In genomic region chr1:176682830-176683229, GRCh38 we compare ENCODE assay signal across 33 cellular contexts.
A peak's percentile ranks its signal among the peaks of the same experiment; 100 is the strongest.
DNase-seq lines count a peak whose midpoint lies in the region; ATAC-seq, FAIRE-seq and TF ChIP-seq lines count a peak whose summit lies in the region.
"Had no signal": no experiment of that assay in that cellular context is flagged by ENCODE, and none has a peak within 500 bp of the region (broad histone marks: within the 10 kb centered on the region; RNA-seq: fewer than 3 reads in every experiment).

No MANE protein-coding gene starts in this region.

- H3K4me2 ChIP-seq in A549 (no peak overlapping the region), GM23338 (no peak overlapping the region)
- H3K4me2 ChIP-seq: BLaER1; BLaER1 treated with 17β-estradiol and CSF1 and Interleukin-3, amounts not matched to agents 10 nM and 100 nM had no signal

- H3K36me3 Mint-ChIP-seq in glutamatergic neuron (ENCODE audit: unreplicated experiment) = no peaks in the 10 kb centered on the region
- no peaks in the 10 kb centered on the region for H3K36me3 Mint-ChIP-seq in GM23338 (ENCODE audit: low read depth)
- H3K36me3 Mint-ChIP-seq: CD14-positive monocyte; CD4-positive, alpha-beta memory T cell; CD4-positive, CD25-positive, alpha-beta regulatory T cell; CD8-positive, alpha-beta memory T cell; CD8-positive, alpha-beta T cell had no signal

- no peak for ATAC-seq in A549
- ATAC-seq in GM23338 = no peak
- ATAC-seq: CD8-positive, alpha-beta T cell had no signal

- H3K36me3 ChIP-seq in HEK293 (ENCODE audit: control insufficient read depth in 2 of 2, insufficient read depth in 1 of 2, low read length in 2 of 2) = no peaks in the 10 kb centered on the region
- H3K36me3 ChIP-seq in GM23338 (ENCODE audit: insufficient read depth) = no peaks in the 10 kb centered on the region
- H3K36me3 ChIP-seq: BE2C; BLaER1; BLaER1 treated with 17β-estradiol and CSF1 and Interleukin-3, amounts not matched to agents 10 nM and 100 nM had no signal

- no peaks in the 10 kb centered on the region for H3K79me2 ChIP-seq in GM23338 (replicated peaks; ENCODE audit: insufficient read depth)

- peaks cover 5% of the 10 kb centered on the region; the same call in 1 of the 2 replicates for H3K9me2 ChIP-seq in GM23338 (ENCODE audit: insufficient read depth)

- TF ChIP-seq EP300 in A549 (IDR thresholded peaks at IDR 0.05) = no peak

- H3K9me3 Mint-ChIP-seq in glutamatergic neuron (ENCODE audit: unreplicated experiment) (peaks cover 3% of the 10 kb centered on the region), GM23338 (no peaks in the 10 kb centered on the region)
- H3K9me3 Mint-ChIP-seq: CD4-positive, alpha-beta memory T cell; CD8-positive, alpha-beta T cell had no signal

- H3K27ac Mint-ChIP-seq in glutamatergic neuron (ENCODE audit: unreplicated experiment) = peak overlapping the region; percentile 10
- no peak overlapping the region for H3K27ac Mint-ChIP-seq in GM23338
- H3K27ac Mint-ChIP-seq: B cell; CD14-positive monocyte; CD4-positive, alpha-beta memory T cell; CD4-positive, alpha-beta T cell; CD4-positive, CD25-positive, alpha-beta regulatory T cell; CD8-positive, alpha-beta T cell had no signal

- TF ChIP-seq CTCF in A549 (IDR thresholded peaks at IDR 0.05) (no peak), HEK293 (tag by site-specific recombination; IDR thresholded peaks at IDR 0.05) (no peak), glutamatergic neuron (IDR thresholded peaks at IDR 0.05; ENCODE audit: partially characterized antibody, unreplicated experiment) (no peak), GM23338 (conservative IDR thresholded peaks at IDR 0.05; ENCODE audit: low read depth in 2 of 2) (no peak)

- POLR2A ChIA-PET in A549 (lab: Yijun Ruan, JAX) (no interaction called here), HEK293 (lab: Yijun Ruan, JAX) (no interaction called here)

- no peak overlapping the region for H3K4me3 Mint-ChIP-seq in glutamatergic neuron (ENCODE audit: unreplicated experiment)
- no peak overlapping the region for H3K4me3 Mint-ChIP-seq in GM23338
- H3K4me3 Mint-ChIP-seq: B cell; CD14-positive monocyte; CD4-positive, alpha-beta memory T cell; CD4-positive, alpha-beta T cell; CD4-positive, CD25-positive, alpha-beta regulatory T cell; CD8-positive, alpha-beta T cell had no signal

- H3K4me3 ChIP-seq in A549 (no peak overlapping the region), HEK293 (ENCODE audit: low read depth, low read length) (no peak overlapping the region), GM23338 (no peak overlapping the region)
- H3K4me3 ChIP-seq: BLaER1; BLaER1 treated with 17β-estradiol and CSF1 and Interleukin-3, amounts not matched to agents 10 nM and 100 nM had no signal

- H4K20me1 ChIP-seq in GM23338 (replicated peaks; ENCODE audit: insufficient read depth) = no peaks in the 10 kb centered on the region
- H4K20me1 ChIP-seq: BLaER1; BLaER1 treated with 17β-estradiol and CSF1 and Interleukin-3, amounts not matched to agents 10 nM and 100 nM had no signal

- FAIRE-seq in A549 (lab: Jason Lieb, UNC) = no peak
- FAIRE-seq: A204.1 had no signal

- WGBS in A549 (ENCODE audit: missing lambda C conversion rate) = 0% methylated on average over 1 of the region's 1 CpG

- no peak overlapping the region for H3K27ac ChIP-seq in A549
- no peak overlapping the region for H3K27ac ChIP-seq in HEK293 (ENCODE audit: extremely low read depth, low read depth, low read length)
- H3K27ac ChIP-seq in GM23338 (ENCODE audit: low read depth) = no peak overlapping the region
- H3K27ac ChIP-seq: 22Rv1; BLaER1; BLaER1 treated with 17β-estradiol and CSF1 and Interleukin-3, amounts not matched to agents 10 nM and 100 nM; C4-2B had no signal

- peaks cover 7% of the 10 kb centered on the region for H3K4me1 Mint-ChIP-seq in glutamatergic neuron (ENCODE audit: low read depth, unreplicated experiment)
- H3K4me1 Mint-ChIP-seq in GM23338 = no peaks in the 10 kb centered on the region
- H3K4me1 Mint-ChIP-seq: B cell; CD4-positive, alpha-beta memory T cell; CD4-positive, CD25-positive, alpha-beta regulatory T cell; CD8-positive, alpha-beta memory T cell had no signal

- no peaks in the 10 kb centered on the region for H3K4me1 ChIP-seq in A549
- no peaks in the 10 kb centered on the region for H3K4me1 ChIP-seq in HEK293 (ENCODE audit: control insufficient read depth, insufficient read depth, low read length)
- no peaks in the 10 kb centered on the region for H3K4me1 ChIP-seq in GM23338 (ENCODE audit: insufficient read depth)
- H3K4me1 ChIP-seq: BE2C, BLaER1, Caco-2 had no signal

- CTCF ChIA-PET in A549 (lab: Yijun Ruan, JAX) = interaction anchor here (0.9 to 3.0 kb wide), 3 partner anchors 9 to 165 kb away, joined by 3 to 16 read pairs (median 5); no protein-coding TSS in a partner anchor
- CTCF ChIA-PET in HEK293 (lab: Yijun Ruan, JAX) = interaction anchor here (1.3 kb wide), 1 partner anchor 123 kb away, joined by 9 read pairs; no protein-coding TSS in a partner anchor

- DNase-seq in A549 (ENCODE audit: low read depth in 1 of 2, low spot score in 1 of 2) (no peak), glutamatergic neuron (no peak), GM23338 (ENCODE audit: low spot score) (no peak), RKO (ENCODE audit: low spot score) (no peak), NCI-H146 treated with DMSO at 0.1 percent for 48 hours (lab: John Stamatoyannopoulos, UW; ENCODE audit: unreplicated experiment) (no peak)
- DNase-seq: 8988T; ACHN; AML-193; BE2C; C1 segment of cervical spinal cord; Caco-2; Calu3; CD4-positive, alpha-beta memory T cell; CD4-positive, alpha-beta T cell; CD4-positive, CD25-positive, alpha-beta regulatory T cell; CD8-positive, alpha-beta memory T cell; CD8-positive, alpha-beta T cell; COR-L47; DMS 273 treated with DMSO at 0.1 percent for 48 hours; DMS153; DMS53; DMS79; DMS79 treated with DMSO at 0.1 percent for 48 hours; DND-41; EL had no signal

- H3K27me3 Mint-ChIP-seq in glutamatergic neuron (ENCODE audit: unreplicated experiment) = no peaks in the 10 kb centered on the region
- H3K27me3 Mint-ChIP-seq in GM23338 (ENCODE audit: insufficient read depth, low read depth, poor library complexity) = no peaks in the 10 kb centered on the region
- H3K27me3 Mint-ChIP-seq: CD4-positive, alpha-beta T cell; CD4-positive, CD25-positive, alpha-beta regulatory T cell; CD8-positive, alpha-beta memory T cell had no signal

- no peaks in the 10 kb centered on the region for H3F3A ChIP-seq in GM23338 (replicated peaks; ENCODE audit: low read depth)

- H3K9me3 ChIP-seq in A549 (no peaks in the 10 kb centered on the region), HEK293 (ENCODE audit: control insufficient read depth, insufficient read depth, low read depth, low read length) (no peaks in the 10 kb centered on the region)
- H3K9me3 ChIP-seq: BE2C; BLaER1; BLaER1 treated with 17β-estradiol and CSF1 and Interleukin-3, amounts not matched to agents 10 nM and 100 nM; Caco-2 had no signal

- no peak for TF ChIP-seq RAD21 in A549 (conservative IDR thresholded peaks at IDR 0.05 in 1 of 2, IDR thresholded peaks at IDR 0.05 in 1 of 2)

- no peak overlapping the region for H2AFZ ChIP-seq in GM23338

- TF ChIP-seq POLR2A in A549 (IDR thresholded peaks at IDR 0.05; ENCODE audit: low read length) = no peak

- H3K27me3 ChIP-seq in GM23338 (ENCODE audit: insufficient read depth) = no peaks in the 10 kb centered on the region
- H3K27me3 ChIP-seq: BE2C; BLaER1; BLaER1 treated with 17β-estradiol and CSF1 and Interleukin-3, amounts not matched to agents 10 nM and 100 nM had no signal

TF ChIP-seq in A549, 52 proteins besides CTCF, POLR2A, EP300 and RAD21:
- peak; percentile 58 for TF ChIP-seq ZC3H11A (IDR thresholded peaks at IDR 0.05)
- TF ChIP-seq HMGXB4 (CRISPR knock-in tag; IDR thresholded peaks at IDR 0.05; ENCODE audit: borderline replicate concordance) = no peak

TF ChIP-seq in HEK293, 187 proteins besides CTCF, POLR2A, EP300 and RAD21 (continues in another document):
- TF ChIP-seq ZNF510 (tag by site-specific recombination; IDR thresholded peaks at IDR 0.05; ENCODE audit: insufficient replicate concordance) = peak; percentile 39
- peak; percentile 64; the same call in 1 of the 2 replicates for TF ChIP-seq ZNF140 (tag by site-specific recombination; IDR thresholded peaks at IDR 0.05)
- TF ChIP-seq ZNF654 (tag by site-specific recombination; IDR thresholded peaks at IDR 0.05; ENCODE audit: low read depth) = 0 out of 2 replicates have a peak, but pooled peaks have one; percentile 13

TF ChIP-seq in GM23338, 12 proteins besides CTCF, POLR2A, EP300 and RAD21 (continues in another document):
- TF ChIP-seq NANOG (IDR thresholded peaks at IDR 0.05; ENCODE audit: borderline replicate concordance) (no peak), STAT1 (IDR thresholded peaks at IDR 0.05; ENCODE audit: unreplicated experiment) (no peak), EZH2phosphoT487 (IDR thresholded peaks at IDR 0.05; ENCODE audit: unreplicated experiment) (no peak), ZNF114 (CRISPR knock-in tag; IDR thresholded peaks at IDR 0.05) (no peak)

Comparison
In these comparisons a context has a peak if more than half of its experiments do, and no peak if none do; other contexts are left out.
1. Of the 5 proteins assayed by ChIP-seq in both HEK293 and A549: peak only in HEK293: REST; only in A549: none; in both: none; in neither: 4.